In genomic region chr2:135965756-135966155, GRCh38 we compare ENCODE assay signal across 19 cellular contexts. TPM values are rescaled to one million over a fixed set of nuclear protein-coding genes. Genes with fewer than 3 reads are reported as not detected.
A peak's percentile ranks its signal among the peaks of the same experiment; 100 is the strongest.
DNase-seq lines count a peak whose midpoint lies in the region; ATAC-seq and TF ChIP-seq lines count a peak whose summit lies in the region.
"Had no signal": no experiment of that assay in that cellular context is flagged by ENCODE, and none has a peak within 500 bp of the region (broad histone marks: within the 10 kb centered on the region; RNA-seq: fewer than 3 reads in every experiment).

No MANE protein-coding gene starts in this region.

- peak overlapping the region; percentile 6 for H3K4me3 Mint-ChIP-seq in T-helper 2 cell treated with Interferon-gamma antibody and Interleukin-4, amounts not matched to agents 5 μg/mL and 100 μg/mL, for 36 hours
- H3K4me3 Mint-ChIP-seq in activated T-helper 17 cell treated with anti-CD3 and anti-CD28 coated beads, Interleukin-2, amount 50 U/mL, for 72 hours = no peak overlapping the region

- TF ChIP-seq CTCF in LNCaP clone FGC (IDR thresholded peaks at IDR 0.05; ENCODE audit: control insufficient read depth, extremely low read depth, insufficient read depth) (no peak), upper lobe of right lung (IDR thresholded peaks at IDR 0.05) (no peak), right lobe of liver (IDR thresholded peaks at IDR 0.05) (no peak)

- peak overlapping the region; percentile 35 for H3K4me3 ChIP-seq in LNCaP clone FGC (ENCODE audit: low read depth, low read length)
- no peak overlapping the region for H3K4me3 ChIP-seq in upper lobe of right lung
- no peak overlapping the region for H3K4me3 ChIP-seq in right lobe of liver
- H3K4me3 ChIP-seq: PC-9 had no signal

- intact Hi-C loops in upper lobe of right lung (cut with DNase I) (no loop called here), right lobe of liver (cut with DNase I) (no loop called here)

- H3K27ac Mint-ChIP-seq in T-helper 2 cell treated with Interferon-gamma antibody and Interleukin-4, amounts not matched to agents 5 μg/mL and 100 μg/mL, for 36 hours = no peak overlapping the region
- peak overlapping the region; percentile 43 for H3K27ac Mint-ChIP-seq in activated T-helper 17 cell treated with anti-CD3 and anti-CD28 coated beads, Interleukin-2, amount 50 U/mL, for 72 hours

- no peak for ATAC-seq in activated T-helper 17 cell treated with anti-CD3 and anti-CD28 coated beads, Interleukin-2, amount 50 U/mL, for 72 hours (replicated peaks)
- peak; percentile 64 for ATAC-seq in upper lobe of right lung
- no peak for ATAC-seq in right lobe of liver
- ATAC-seq in HG02763 (IDR thresholded peaks at IDR 0.05; ENCODE audit: unreplicated experiment) = no peak

- H3K4me1 ChIP-seq in upper lobe of right lung (peaks cover 11% of the 10 kb centered on the region), right lobe of liver (no peaks in the 10 kb centered on the region)

- peaks cover 48% of the 10 kb centered on the region for H3K36me3 Mint-ChIP-seq in T-helper 2 cell treated with Interferon-gamma antibody and Interleukin-4, amounts not matched to agents 5 μg/mL and 100 μg/mL, for 36 hours (ENCODE audit: low read depth)
- peaks cover 97% of the 10 kb centered on the region for H3K36me3 Mint-ChIP-seq in activated T-helper 17 cell treated with anti-CD3 and anti-CD28 coated beads, Interleukin-2, amount 50 U/mL, for 72 hours (ENCODE audit: low read depth)

- WGBS in right lobe of liver (ENCODE audit: insufficient coverage, low coverage, low lambda C conversion rate, missing lambda C conversion rate) = 100% methylated on average over 1 of the region's 1 CpG

- H3K27ac ChIP-seq in upper lobe of right lung (no peak overlapping the region), right lobe of liver (no peak overlapping the region)
- H3K27ac ChIP-seq: PC-9 had no signal

- DNase-seq in T-helper 2 cell treated with Interferon-gamma antibody and Interleukin-4, amounts not matched to agents 5 μg/mL and 100 μg/mL, for 36 hours (ENCODE audit: low spot score) = no peak
- DNase-seq in T-helper 2 cell (no peak), LNCaP clone FGC (ENCODE audit: low read depth) (no peak), upper lobe of right lung (no peak), right lobe of liver (no peak)
- DNase-seq in activated effector memory CD4-positive, alpha-beta T cell treated with anti-CD3 and anti-CD28 coated beads, Interleukin-2, amount 50 U/mL, for 16 hours = no peak
- DNase-seq: C1 segment of cervical spinal cord, COR-L47, DMS153, GOT3, KG1, NCI-H1092, NCI-H146, NCI-H2107, NCI-H446, NCI-H748 treated with DMSO at 0.1 percent for 48 hours, PC-9 had no signal

- H3K36me3 ChIP-seq in upper lobe of right lung (no peaks in the 10 kb centered on the region), right lobe of liver (peaks cover 0 to 3% (median 0%) of the 10 kb centered on the region in 4 donors)

- no peaks in the 10 kb centered on the region for H3K27me3 Mint-ChIP-seq in T-helper 2 cell treated with Interferon-gamma antibody and Interleukin-4, amounts not matched to agents 5 μg/mL and 100 μg/mL, for 36 hours (ENCODE audit: low read depth)
- H3K27me3 Mint-ChIP-seq in activated T-helper 17 cell treated with anti-CD3 and anti-CD28 coated beads, Interleukin-2, amount 50 U/mL, for 72 hours = no peaks in the 10 kb centered on the region

- H3K9me3 ChIP-seq in upper lobe of right lung (no peaks in the 10 kb centered on the region), right lobe of liver (no peaks in the 10 kb centered on the region)

- H3K27me3 ChIP-seq in upper lobe of right lung = no peaks in the 10 kb centered on the region
- H3K27me3 ChIP-seq in right lobe of liver = no peaks in the 10 kb centered on the region

- no peak for TF ChIP-seq POLR2A in right lobe of liver (IDR thresholded peaks at IDR 0.05)

- H3K4me1 Mint-ChIP-seq in T-helper 2 cell treated with Interferon-gamma antibody and Interleukin-4, amounts not matched to agents 5 μg/mL and 100 μg/mL, for 36 hours (ENCODE audit: low read depth) = peaks cover 57% of the 10 kb centered on the region
- H3K4me1 Mint-ChIP-seq in activated T-helper 17 cell treated with anti-CD3 and anti-CD28 coated beads, Interleukin-2, amount 50 U/mL, for 72 hours = peaks cover 30% of the 10 kb centered on the region

- H3K9me3 Mint-ChIP-seq in T-helper 2 cell treated with Interferon-gamma antibody and Interleukin-4, amounts not matched to agents 5 μg/mL and 100 μg/mL, for 36 hours = peaks cover 6% of the 10 kb centered on the region
- H3K9me3 Mint-ChIP-seq in activated T-helper 17 cell treated with anti-CD3 and anti-CD28 coated beads, Interleukin-2, amount 50 U/mL, for 72 hours = no peaks in the 10 kb centered on the region

RNA-seq across cellular contexts. Expression of gene DARS1, which starts 19.7 kb away (rescaled TPM):
- 100 to 1,000 TPM; 170 to 262 TPM for total RNA-seq in activated T-helper 17 cell treated with anti-CD3 and anti-CD28 coated beads, Interleukin-2, amount 50 U/mL, for 72 hours
- 55.3 TPM for total RNA-seq in upper lobe of right lung
- 10 to 100 TPM; 19.9 to 49.1 (median 34.8) TPM for total RNA-seq in right lobe of liver
